Comparison of ENCODE assay signal across 14 cellular contexts in genomic region chr17:8430966-8431365, GRCh38. TPM values are rescaled to one million over a fixed set of nuclear protein-coding genes. Genes with fewer than 3 reads are reported as not detected.
DNase-seq lines count a peak whose midpoint lies in the region; ATAC-seq, FAIRE-seq and TF ChIP-seq lines count a peak whose summit lies in the region.
"Had no signal": no experiment of that assay in that cellular context is flagged by ENCODE, and none has a peak within 500 bp of the region (broad histone marks: within the 10 kb centered on the region; RNA-seq: fewer than 3 reads in every experiment).

No MANE protein-coding gene starts in this region.

- H3K27ac Mint-ChIP-seq in activated naive CD8-positive, alpha-beta T cell treated with anti-CD3 and anti-CD28 coated beads for 36 hours: no peak overlapping the region

- no peaks in the 10 kb centered on the region for H3K27me3 Mint-ChIP-seq in activated naive CD8-positive, alpha-beta T cell treated with anti-CD3 and anti-CD28 coated beads for 36 hours

- H3K27me3 ChIP-seq in MG63: no peaks in the 10 kb centered on the region
- no peaks in the 10 kb centered on the region for H3K27me3 ChIP-seq in esophagus (ENCODE audit: control insufficient read depth in 1 of 2, insufficient read depth in 2 of 2, low read length in 2 of 2)
- H3K27me3 ChIP-seq in lung (ENCODE audit: control insufficient read depth, insufficient read depth): no peaks in the 10 kb centered on the region

- H3K4me3 Mint-ChIP-seq in activated naive CD8-positive, alpha-beta T cell treated with anti-CD3 and anti-CD28 coated beads for 36 hours: no peak overlapping the region

- DNase-seq in MG63 (peak; percentile 98), lung (ENCODE audit: low spot score) (peak; percentile 44), urothelium cell line (ENCODE audit: low spot score) (peak; percentile 35), SIG-M5 (lab: John Stamatoyannopoulos, UW) (no peak), GM19239 (ENCODE audit: insufficient read length, low spot score) (no peak)
- DNase-seq in activated naive CD8-positive, alpha-beta T cell treated with anti-CD3 and anti-CD28 coated beads for 36 hours: no peak
- DNase-seq: activated CD4-positive, CD25-positive, alpha-beta regulatory T cell; activated effector memory CD4-positive, alpha-beta T cell treated with anti-CD3 and anti-CD28 coated beads, Interleukin-2, amount 50 U/mL, for 16 hours; kidney glomerular epithelial cell; NCI-H1930; RPMI8226; small intestine had no signal

- H3K9me3 ChIP-seq in MG63 (no peaks in the 10 kb centered on the region), esophagus (ENCODE audit: control insufficient read depth in 2 of 2, insufficient read depth in 1 of 2, low read depth in 1 of 2, low read length in 1 of 2) (no peaks in the 10 kb centered on the region), lung (ENCODE audit: control insufficient read depth in 2 of 2, insufficient read depth in 1 of 2, low read length in 1 of 2) (no peaks in the 10 kb centered on the region)

- H3K4me1 ChIP-seq in esophagus (ENCODE audit: control insufficient read depth in 2 of 2, insufficient read depth in 2 of 2, low read length in 1 of 2) (no peaks in the 10 kb centered on the region), lung (ENCODE audit: control insufficient read depth in 2 of 2, insufficient read depth in 2 of 2, low read length in 2 of 2) (peaks cover 0 to 4% of the 10 kb centered on the region in 2 donors)

- WGBS in esophagus, 2 donors: 37 to 47% methylated on average over 7 of the region's 7 CpGs
- 63 to 77% methylated on average over 7 of the region's 7 CpGs for WGBS in lung, 2 donors

- H3K36me3 ChIP-seq in MG63 (no peaks in the 10 kb centered on the region), esophagus (ENCODE audit: control insufficient read depth in 2 of 2, insufficient read depth in 2 of 2, low read length in 1 of 2) (no peaks in the 10 kb centered on the region), lung (ENCODE audit: control insufficient read depth in 2 of 2, insufficient read depth in 2 of 2, low read length in 2 of 2) (no peaks in the 10 kb centered on the region)

- H3K4me3 ChIP-seq in MG63 (no peak overlapping the region), esophagus (ENCODE audit: low read depth in 1 of 2, low read length in 2 of 2) (no peak overlapping the region), lung (no peak overlapping the region)

- no peak for TF ChIP-seq CTCF in lung (IDR thresholded peaks at IDR 0.05; ENCODE audit: control extremely low read depth, extremely low read depth)

- no peaks in the 10 kb centered on the region for H3K36me3 Mint-ChIP-seq in activated naive CD8-positive, alpha-beta T cell treated with anti-CD3 and anti-CD28 coated beads for 36 hours

- H3K4me1 Mint-ChIP-seq in activated naive CD8-positive, alpha-beta T cell treated with anti-CD3 and anti-CD28 coated beads for 36 hours: peaks cover 4% of the 10 kb centered on the region

- no peaks in the 10 kb centered on the region for H3K9me3 Mint-ChIP-seq in activated naive CD8-positive, alpha-beta T cell treated with anti-CD3 and anti-CD28 coated beads for 36 hours

- H3K27ac ChIP-seq in esophagus (ENCODE audit: low read depth in 2 of 2, low read length in 1 of 2) (peak overlapping the region; percentile 1 to 57), lung (ENCODE audit: low read depth in 1 of 2, low read length in 1 of 2) (peak overlapping the region in 1 of 2 donors; percentile 69)

- FAIRE-seq in urothelium cell line (lab: Jason Lieb, UNC): no peak
- no peak for FAIRE-seq in GM19239 (lab: Jason Lieb, UNC)
- FAIRE-seq: endometrium, small intestine had no signal

- no peak for ATAC-seq in lung (ENCODE audit: insufficient read depth, low FRiP score)

RNA-seq across cellular contexts. Expression of gene NDEL1, which starts 4.7 kb away (rescaled TPM):
- total RNA-seq in MG63 (2014; rRNA removed; shearing (Covaris generic); ENCODE audit: low replicate concordance): 41.8 and 125 TPM in 2 replicates
- polyA plus RNA-seq in esophagus (10 to 100 TPM; 34.7 to 46.5 TPM), lung (10 to 100 TPM; 25.2 to 52.4 TPM)
- total RNA-seq in lung: 100 to 1,000 TPM in 1 of 2 donors, 10 to 100 TPM in 1; 58.5 to 101 TPM
- 10 to 100 TPM; 37.5 to 47.8 TPM for total RNA-seq in activated naive CD8-positive, alpha-beta T cell treated with anti-CD3 and anti-CD28 coated beads for 36 hours

RNA-seq across cellular contexts. Expression of gene RNF222, which starts 33.3 kb away (rescaled TPM):
- not detected in 2 replicates for total RNA-seq in MG63 (2014; rRNA removed; shearing (Covaris generic); ENCODE audit: low replicate concordance)
- polyA plus RNA-seq in esophagus: 10 to 100 TPM; 14.0 to 18.4 TPM
- total RNA-seq in lung: not detected
- polyA plus RNA-seq in lung: not detected
- total RNA-seq in activated naive CD8-positive, alpha-beta T cell treated with anti-CD3 and anti-CD28 coated beads for 36 hours: under 1 TPM; 0.14 to 0.22 TPM
- polyA plus RNA-seq: small intestine had no signal

RNA-seq across cellular contexts. Expression of gene RPL26, which starts 48.0 kb away (rescaled TPM):
- 5,040 and 8,050 TPM in 2 replicates for total RNA-seq in MG63 (2014; rRNA removed; shearing (Covaris generic); ENCODE audit: low replicate concordance)
- 1,000 to 10,000 TPM; 2,120 to 4,250 TPM for polyA plus RNA-seq in esophagus
- 1,000 to 10,000 TPM; 1,016 to 2,549 TPM for total RNA-seq in lung
- polyA plus RNA-seq in lung: 1,000 to 10,000 TPM; 2,664 to 2,820 TPM
- total RNA-seq in activated naive CD8-positive, alpha-beta T cell treated with anti-CD3 and anti-CD28 coated beads for 36 hours: 1,000 to 10,000 TPM; 2,835 to 2,863 TPM

Comparison
In these comparisons a context has a peak if more than half of its experiments do, and no peak if none do; other contexts are left out.
1. DNase-seq: peak in MG63 (single experiment), lung (single experiment) and urothelium cell line (single experiment); none in activated naive CD8-positive, alpha-beta T cell treated with anti-CD3 and anti-CD28 coated beads for 36 hours (single experiment), SIG-M5 (single experiment) and GM19239 (single experiment).